30 cellular contexts compared by ENCODE assay signal in the genomic region with DNA sequence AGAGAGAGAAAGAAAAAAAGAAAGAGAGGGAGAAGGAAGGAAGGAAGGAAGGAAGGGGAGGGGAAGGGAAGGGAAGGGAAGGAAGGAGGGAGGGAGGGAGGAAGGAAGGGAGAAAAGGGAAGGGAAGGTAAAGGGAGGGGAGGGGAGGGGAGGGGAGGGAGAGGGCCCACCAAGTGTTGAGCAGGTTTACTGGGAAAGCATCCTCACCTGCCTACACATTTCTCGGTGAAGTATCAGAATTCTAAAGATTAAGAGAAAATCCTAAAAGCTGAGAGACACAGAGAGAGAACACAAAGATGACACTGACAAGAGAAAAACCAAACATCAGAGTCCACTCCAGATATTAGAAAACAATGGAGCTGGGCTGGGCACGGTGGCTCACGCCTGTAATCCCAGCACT. TPM values are rescaled to one million over a fixed set of nuclear protein-coding genes. Genes with fewer than 3 reads are reported as not detected.
DNase-seq lines count a peak whose midpoint lies in the region; ATAC-seq, FAIRE-seq and TF ChIP-seq lines count a peak whose summit lies in the region.
"Had no signal": no experiment of that assay in that cellular context is flagged by ENCODE, and none has a peak within 500 bp of the region (broad histone marks: within the 10 kb centered on the region; RNA-seq: fewer than 3 reads in every experiment).

No MANE protein-coding gene starts in this region.

- TF ChIP-seq CTCF in K562 (IDR thresholded peaks at IDR 0.05 in 2 of 3, conservative IDR thresholded peaks at IDR 0.05 in 1 of 3; ENCODE audit: insufficient read depth in 2 of 3, low read depth in 1 of 3, low read length in 3 of 3) (no peak), foreskin fibroblast (IDR thresholded peaks at IDR 0.05; ENCODE audit: low read depth, low read length) (no peak), transverse colon (IDR thresholded peaks at IDR 0.05) (no peak)

- TF ChIP-seq POLR2A in K562 (conservative IDR thresholded peaks at IDR 0.05) (no peak), transverse colon (IDR thresholded peaks at IDR 0.05) (no peak)

- H3K27me3 ChIP-seq in K562 (ENCODE audit: control insufficient read depth in 2 of 2, insufficient read depth in 2 of 2, low read length in 2 of 2) (peaks cover 0 to 11% of the 10 kb centered on the region in 2 experiments; a peak in 1 of 5 replicates), transverse colon (no peaks in the 10 kb centered on the region)
- H3K27me3 ChIP-seq: BE2C, BLaER1 had no signal

- H3K9me1 ChIP-seq in K562 (ENCODE audit: control insufficient read depth, insufficient read depth, low read length): no peaks in the 10 kb centered on the region

- H3K4me1 ChIP-seq in K562 (replicated peaks in 1 of 2; ENCODE audit: control insufficient read depth in 2 of 2, insufficient read depth in 2 of 2, low read length in 2 of 2): no peaks in the 10 kb centered on the region
- no peaks in the 10 kb centered on the region for H3K4me1 ChIP-seq in transverse colon
- H3K4me1 ChIP-seq: BE2C had no signal

- peaks cover 70% of the 10 kb centered on the region for H3K4me1 Mint-ChIP-seq in activated T-cell treated with anti-CD3 and anti-CD28 coated beads, Interleukin-2, amount 50 U/mL, for 72 hours (ENCODE audit: low read depth)
- peaks cover 51% of the 10 kb centered on the region for H3K4me1 Mint-ChIP-seq in dendritic cell treated with granulocyte-macrophage colony-stimulating factor and Interleukin-4, amounts not matched to agents 40 ng/mL and 50 ng/mL, for 4 days (ENCODE audit: low read depth)

- intact Hi-C loops in K562 (cut with micrococcal nuclease) (no loop called here), transverse colon (cut with DNase I; ENCODE audit: low total_unique reads) (no loop called here)
- intact Hi-C loops in dendritic cell treated with granulocyte-macrophage colony-stimulating factor and Interleukin-4, amounts not matched to agents 40 ng/mL and 50 ng/mL, for 4 days (cut with micrococcal nuclease): no loop called here

- TF ChIP-seq RAD21 in K562 (CRISPR knock-in tag; conservative IDR thresholded peaks at IDR 0.05 in 1 of 2, IDR thresholded peaks at IDR 0.05 in 1 of 2): no peak

- ATAC-seq in activated T-cell treated with anti-CD3 and anti-CD28 coated beads, Interleukin-2, amount 50 U/mL, for 72 hours (replicated peaks in 1 of 2): no peak
- ATAC-seq in K562: no peak
- ATAC-seq: GM12878 had no signal

- WGBS in K562 (ENCODE audit: insufficient coverage, low coverage, missing lambda C conversion rate): 21% methylated on average over 3 of the region's 3 CpGs
- WGBS in transverse colon (ENCODE audit: low coverage in 1 of 2), 2 donors: 88% methylated on average over 3 of the region's 3 CpGs; no CpG with 5 or more reads in 1 of the 2 donors

- no peaks in the 10 kb centered on the region for H3K27me3 Mint-ChIP-seq in activated T-cell treated with anti-CD3 and anti-CD28 coated beads, Interleukin-2, amount 50 U/mL, for 72 hours (ENCODE audit: low read depth)
- H3K27me3 Mint-ChIP-seq in dendritic cell treated with granulocyte-macrophage colony-stimulating factor and Interleukin-4, amounts not matched to agents 40 ng/mL and 50 ng/mL, for 4 days: peaks cover 7% of the 10 kb centered on the region
- H3K27me3 Mint-ChIP-seq: CD4-positive, alpha-beta memory T cell; CD4-positive, CD25-positive, alpha-beta regulatory T cell had no signal

- no peak overlapping the region for H3K4me3 Mint-ChIP-seq in activated T-cell treated with anti-CD3 and anti-CD28 coated beads, Interleukin-2, amount 50 U/mL, for 72 hours
- H3K4me3 Mint-ChIP-seq in dendritic cell treated with granulocyte-macrophage colony-stimulating factor and Interleukin-4, amounts not matched to agents 40 ng/mL and 50 ng/mL, for 4 days: no peak overlapping the region
- H3K4me3 Mint-ChIP-seq: CD4-positive, alpha-beta memory T cell; CD4-positive, CD25-positive, alpha-beta regulatory T cell; CD8-positive, alpha-beta memory T cell had no signal

- H2AFZ ChIP-seq in K562 (ENCODE audit: low read depth, low read length): no peak overlapping the region

- POLR2A ChIA-PET in K562 (lab: Yijun Ruan, JAX): no interaction called here

- H3K9me3 Mint-ChIP-seq in activated T-cell treated with anti-CD3 and anti-CD28 coated beads, Interleukin-2, amount 50 U/mL, for 72 hours: no peaks in the 10 kb centered on the region
- H3K9me3 Mint-ChIP-seq in dendritic cell treated with granulocyte-macrophage colony-stimulating factor and Interleukin-4, amounts not matched to agents 40 ng/mL and 50 ng/mL, for 4 days: no peaks in the 10 kb centered on the region
- H3K9me3 Mint-ChIP-seq: CD4-positive, alpha-beta memory T cell; CD8-positive, alpha-beta memory T cell had no signal

- H3K4me2 ChIP-seq in K562 (ENCODE audit: insufficient read depth, low read length): no peak overlapping the region

- H4K20me1 ChIP-seq in K562 (replicated peaks; ENCODE audit: control insufficient read depth, insufficient read depth, low read length): no peaks in the 10 kb centered on the region
- H4K20me1 ChIP-seq: BLaER1 had no signal

- H3K79me2 ChIP-seq in K562 (ENCODE audit: control insufficient read depth, insufficient read depth, low read length): no peaks in the 10 kb centered on the region

- in situ Hi-C loops in K562 (cut with MboI) (loop anchor here (5.0 kb wide), 1 partner anchor 185 kb away; no protein-coding TSS in a partner anchor), transverse colon (cut with MboI; ENCODE audit: low pct_ligation_motif_present in 1 of 4, low pct_unique_long_range_greater_than_20kb in 1 of 4, low sequenced_read_pairs in 3 of 4) (loop anchor here in 3 of 4 donors (25.0 kb wide), 2 partner anchors 105 to 180 kb away; no protein-coding TSS in a partner anchor)

- H3K9ac ChIP-seq in K562 (ENCODE audit: insufficient read depth in 1 of 2, low read depth in 2 of 2, low read length in 2 of 2): no peak overlapping the region
- H3K9ac ChIP-seq: BLaER1 had no signal

- no TSS peak for BruUV-seq in K562 (replicated peaks; lab: Mats Ljungman, UMichigan)

- no peaks in the 10 kb centered on the region for H3K36me3 ChIP-seq in K562 (ENCODE audit: control insufficient read depth, insufficient read depth, low read length)
- no peaks in the 10 kb centered on the region for H3K36me3 ChIP-seq in transverse colon
- H3K36me3 ChIP-seq: BE2C, BLaER1 had no signal

- CTCF ChIA-PET in K562 (lab: Yijun Ruan, JAX; ENCODE audit: low intra/inter-chr PET ratio): no interaction called here

- H3K27ac ChIP-seq in K562 (ENCODE audit: extremely low read depth, low read depth, low read length) (no peak overlapping the region), transverse colon (no peak overlapping the region)
- H3K27ac ChIP-seq: BLaER1 had no signal

- no peak for FAIRE-seq in K562 (lab: Jason Lieb, UNC)
- FAIRE-seq: A204.1, GM12878, GM12892, GM18507 had no signal

- no peak for TF ChIP-seq EP300 in K562 (IDR thresholded peaks at IDR 0.05; ENCODE audit: low read length)
- no peak for TF ChIP-seq EP300 in transverse colon (IDR thresholded peaks at IDR 0.05; ENCODE audit: low read depth)

- no peaks in the 10 kb centered on the region for H3K9me3 ChIP-seq in K562 (replicated peaks; ENCODE audit: control insufficient read depth, insufficient read depth, low read depth, low read length)
- H3K9me3 ChIP-seq in transverse colon: no peaks in the 10 kb centered on the region
- H3K9me3 ChIP-seq: BE2C, BLaER1 had no signal

- H3K27ac Mint-ChIP-seq in activated T-cell treated with anti-CD3 and anti-CD28 coated beads, Interleukin-2, amount 50 U/mL, for 72 hours: peak overlapping the region; percentile 63
- H3K27ac Mint-ChIP-seq in dendritic cell treated with granulocyte-macrophage colony-stimulating factor and Interleukin-4, amounts not matched to agents 40 ng/mL and 50 ng/mL, for 4 days: peak overlapping the region; percentile 20
- H3K27ac Mint-ChIP-seq: CD4-positive, alpha-beta memory T cell; CD4-positive, CD25-positive, alpha-beta regulatory T cell; CD8-positive, alpha-beta memory T cell had no signal

- no peaks in the 10 kb centered on the region for H3K36me3 Mint-ChIP-seq in activated T-cell treated with anti-CD3 and anti-CD28 coated beads, Interleukin-2, amount 50 U/mL, for 72 hours (ENCODE audit: insufficient read depth in 2 of 2)
- no peaks in the 10 kb centered on the region for H3K36me3 Mint-ChIP-seq in dendritic cell treated with granulocyte-macrophage colony-stimulating factor and Interleukin-4, amounts not matched to agents 40 ng/mL and 50 ng/mL, for 4 days (ENCODE audit: low read depth)
- H3K36me3 Mint-ChIP-seq: CD4-positive, alpha-beta memory T cell; CD4-positive, CD25-positive, alpha-beta regulatory T cell had no signal

- DNase-seq in activated T-cell treated with anti-CD3 and anti-CD28 coated beads, Interleukin-2, amount 50 U/mL, for 72 hours: no peak
- DNase-seq in activated T-cell treated with anti-CD3 and anti-CD28 coated beads, Interleukin-2, amount 50 U/mL, for 48 hours: no peak
- no peak for DNase-seq in K562 (ENCODE audit: extremely low read depth in 1 of 4, low spot score in 3 of 4)
- no peak for DNase-seq in foreskin fibroblast
- DNase-seq in transverse colon: no peak
- DNase-seq: 8988T; ACHN; BE2C; C1 segment of cervical spinal cord; CD4-positive, alpha-beta memory T cell; CD4-positive, CD25-positive, alpha-beta regulatory T cell; CD8-positive, alpha-beta memory T cell; COR-L47; DMS 273 treated with DMSO at 0.1 percent for 48 hours; DMS153; DMS53; DMS79; DND-41; EL; GDM1 had no signal

- H3K4me3 ChIP-seq in K562: no peak overlapping the region
- no peak overlapping the region for H3K4me3 ChIP-seq in foreskin fibroblast (ENCODE audit: low read depth in 1 of 2, low read length in 2 of 2)
- H3K4me3 ChIP-seq in transverse colon: no peak overlapping the region
- H3K4me3 ChIP-seq: BLaER1, GM12878 had no signal

RNA-seq across cellular contexts. Expression of a gene that starts 12.3 kb away (rescaled TPM):
- 10 to 100 TPM; 82.4 to 90.6 TPM for total RNA-seq in activated T-cell treated with anti-CD3 and anti-CD28 coated beads, Interleukin-2, amount 50 U/mL, for 72 hours
- 14.6 and 32.5 TPM in 2 replicates for total RNA-seq in K562 (2011; cell fraction: chromatin; rRNA removed; ENCODE audit: low replicate concordance)
- 29.5 and 37.2 TPM in 2 replicates for total RNA-seq in K562 (2011; cell fraction: nucleolus; rRNA removed)
- total RNA-seq in K562 (2011; cell fraction: nucleoplasm; rRNA removed): 28.2 and 47.6 TPM in 2 replicates
- total RNA-seq in K562 (2014; rRNA removed) (12.9 and 18.3 TPM in 2 replicates), K562 (2014; rRNA removed; fragmentation: Illumina TruSeq; extraction: Trizol) (13.1 and 13.4 TPM in 2 replicates), K562 (2015; rRNA removed; fragmentation: Illumina TruSeq; extraction: Trizol) (15.8 and 17.5 TPM in 2 replicates), K562 (2021) (33.4 and 34.5 TPM in 2 replicates), transverse colon (10 to 100 TPM in 1 of 4 donors, 1 to 10 TPM in 2, not detected in 1; 2.4 to 11.6 (median 6.1) TPM)
- polyA plus RNA-seq in K562 (2011; rRNA removed) (24.5 and 24.7 TPM in 2 replicates), K562 (2014; fragmentation: Illumina TruSeq; extraction: Trizol) (29.1 and 29.8 TPM in 2 replicates), K562 (2014; fragmentation: Nextera tagmentation; extraction: Ambion mirVana) (1 to 10 TPM; 4.6 to 8.3 TPM), K562 (2014; rRNA removed) (28.2 and 29.9 TPM in 2 replicates)
- 26.9 and 52.8 TPM in 2 replicates for polyA plus RNA-seq in K562 (2011; cell fraction: cytosol; rRNA removed)
- 16.3 and 19.8 TPM in 2 replicates for polyA plus RNA-seq in K562 (2011; cell fraction: nucleus; rRNA removed)
- polyA plus RNA-seq in K562 (2012): 27.1 and 39.9 TPM in 2 replicates
- 8.2 and 14.0 TPM in 2 replicates for polyA minus RNA-seq in K562 (2011; rRNA and poly(A)+ RNA removed)
- 10.8 and 12.8 TPM in 2 replicates for polyA minus RNA-seq in K562 (2011; cell fraction: cytosol; rRNA and poly(A)+ RNA removed)
- 6.7 and 7.3 TPM in 2 replicates for polyA minus RNA-seq in K562 (2011; cell fraction: nucleus; rRNA and poly(A)+ RNA removed)

RNA-seq across cellular contexts. Expression of a gene that starts 13.0 kb away (rescaled TPM):
- total RNA-seq in activated T-cell treated with anti-CD3 and anti-CD28 coated beads, Interleukin-2, amount 50 U/mL, for 72 hours: 1 to 10 TPM in 1 of 2 donors, under 1 TPM in 1; 0.31 to 1.2 TPM
- not detected in 2 replicates for total RNA-seq in K562 (2011; cell fraction: chromatin; rRNA removed; ENCODE audit: low replicate concordance)
- total RNA-seq in K562 (2011; cell fraction: nucleolus; rRNA removed): 0.39 TPM in 1 of 2 replicates, not detected in the other
- not detected in 2 replicates for total RNA-seq in K562 (2011; cell fraction: nucleoplasm; rRNA removed)
- total RNA-seq in K562 (2014; rRNA removed) (not detected in 2 replicates), K562 (2014; rRNA removed; fragmentation: Illumina TruSeq; extraction: Trizol) (not detected in 2 replicates), K562 (2015; rRNA removed; fragmentation: Illumina TruSeq; extraction: Trizol) (not detected in 2 replicates), K562 (2021) (not detected in 2 replicates), transverse colon (under 1 TPM in 1 of 4 donors, not detected in 3; 0.48 TPM)
- polyA plus RNA-seq in K562 (2011; rRNA removed) (not detected in 2 replicates), K562 (2014; fragmentation: Illumina TruSeq; extraction: Trizol) (not detected in 2 replicates), K562 (2014; fragmentation: Nextera tagmentation; extraction: Ambion mirVana) (not detected), K562 (2014; rRNA removed) (not detected in 2 replicates)
- polyA plus RNA-seq in K562 (2011; cell fraction: cytosol; rRNA removed): 0.31 TPM in 1 of 2 replicates, not detected in the other
- polyA plus RNA-seq in K562 (2011; cell fraction: nucleus; rRNA removed): 0.11 TPM in 1 of 2 replicates, not detected in the other
- 0.17 TPM in 1 of 2 replicates, not detected in the other for polyA plus RNA-seq in K562 (2012)
- polyA minus RNA-seq in K562 (2011; rRNA and poly(A)+ RNA removed): not detected in 2 replicates
- polyA minus RNA-seq in K562 (2011; cell fraction: cytosol; rRNA and poly(A)+ RNA removed): not detected in 2 replicates
- not detected in 2 replicates for polyA minus RNA-seq in K562 (2011; cell fraction: nucleus; rRNA and poly(A)+ RNA removed)
- total RNA-seq: A673, Daoy, G401 had no signal
- polyA plus RNA-seq: AG04450; CD4-positive, alpha-beta memory T cell; CD4-positive, CD25-positive, alpha-beta regulatory T cell; CD8-positive, alpha-beta memory T cell had no signal

RNA-seq across cellular contexts. Expression of a gene that starts 26.0 kb away (rescaled TPM):
- total RNA-seq in activated T-cell treated with anti-CD3 and anti-CD28 coated beads, Interleukin-2, amount 50 U/mL, for 72 hours: 10 to 100 TPM; 10.1 to 14.4 TPM
- 1.5 and 1.6 TPM in 2 replicates for total RNA-seq in K562 (2011; cell fraction: chromatin; rRNA removed; ENCODE audit: low replicate concordance)
- total RNA-seq in K562 (2011; cell fraction: nucleolus; rRNA removed): 2.0 and 3.3 TPM in 2 replicates
- total RNA-seq in K562 (2011; cell fraction: nucleoplasm; rRNA removed): 1.9 and 2.7 TPM in 2 replicates
- total RNA-seq in K562 (2014; rRNA removed): 1.1 and 1.9 TPM in 2 replicates
- 0.22 and 0.40 TPM in 2 replicates for total RNA-seq in K562 (2014; rRNA removed; fragmentation: Illumina TruSeq; extraction: Trizol)
- 2.3 and 2.6 TPM in 2 replicates for total RNA-seq in K562 (2015; rRNA removed; fragmentation: Illumina TruSeq; extraction: Trizol)
- total RNA-seq in K562 (2021): 2.4 and 2.7 TPM in 2 replicates
- 0.92 and 1.2 TPM in 2 replicates for polyA plus RNA-seq in K562 (2011; rRNA removed)
- polyA plus RNA-seq in K562 (2011; cell fraction: cytosol; rRNA removed): 0.86 and 2.9 TPM in 2 replicates
- polyA plus RNA-seq in K562 (2011; cell fraction: nucleus; rRNA removed): 1.2 and 3.4 TPM in 2 replicates
- polyA plus RNA-seq in K562 (2012): 3.1 and 3.8 TPM in 2 replicates
- 0.25 and 0.93 TPM in 2 replicates for polyA plus RNA-seq in K562 (2014; fragmentation: Illumina TruSeq; extraction: Trizol)
- not detected for polyA plus RNA-seq in K562 (2014; fragmentation: Nextera tagmentation; extraction: Ambion mirVana)
- 0.30 and 0.51 TPM in 2 replicates for polyA plus RNA-seq in K562 (2014; rRNA removed)
- polyA minus RNA-seq in K562 (2011; rRNA and poly(A)+ RNA removed): 0.30 and 0.77 TPM in 2 replicates
- polyA minus RNA-seq in K562 (2011; cell fraction: cytosol; rRNA and poly(A)+ RNA removed): 2.7 TPM in 1 of 2 replicates, not detected in the other
- 1.00 and 2.4 TPM in 2 replicates for polyA minus RNA-seq in K562 (2011; cell fraction: nucleus; rRNA and poly(A)+ RNA removed)
- 10 to 100 TPM in 1 of 4 donors, 1 to 10 TPM in 2, not detected in 1; 2.0 to 34.2 (median 4.0) TPM for total RNA-seq in transverse colon

RNA-seq across cellular contexts. Expression of a gene that starts 39.9 kb away (rescaled TPM):
- total RNA-seq in activated T-cell treated with anti-CD3 and anti-CD28 coated beads, Interleukin-2, amount 50 U/mL, for 72 hours: 100 to 1,000 TPM; 163 to 172 TPM
- 37.1 and 42.1 TPM in 2 replicates for total RNA-seq in K562 (2011; cell fraction: chromatin; rRNA removed; ENCODE audit: low replicate concordance)
- 64.2 and 67.9 TPM in 2 replicates for total RNA-seq in K562 (2011; cell fraction: nucleolus; rRNA removed)
- 81.1 and 85.6 TPM in 2 replicates for total RNA-seq in K562 (2011; cell fraction: nucleoplasm; rRNA removed)
- 99.8 and 113 TPM in 2 replicates for total RNA-seq in K562 (2014; rRNA removed)
- total RNA-seq in K562 (2014; rRNA removed; fragmentation: Illumina TruSeq; extraction: Trizol): 89.8 and 91.5 TPM in 2 replicates
- total RNA-seq in K562 (2015; rRNA removed; fragmentation: Illumina TruSeq; extraction: Trizol): 93.6 and 111 TPM in 2 replicates
- 84.8 and 91.1 TPM in 2 replicates for total RNA-seq in K562 (2021)
- polyA plus RNA-seq in K562 (2011; rRNA removed): 120 and 126 TPM in 2 replicates
- polyA plus RNA-seq in K562 (2011; cell fraction: cytosol; rRNA removed): 170 and 189 TPM in 2 replicates
- 53.4 and 65.8 TPM in 2 replicates for polyA plus RNA-seq in K562 (2011; cell fraction: nucleus; rRNA removed)
- 128 and 163 TPM in 2 replicates for polyA plus RNA-seq in K562 (2012)
- polyA plus RNA-seq in K562 (2014; fragmentation: Illumina TruSeq; extraction: Trizol): 118 and 123 TPM in 2 replicates
- 100 to 1,000 TPM; 305 to 322 TPM for polyA plus RNA-seq in K562 (2014; fragmentation: Nextera tagmentation; extraction: Ambion mirVana)
- polyA plus RNA-seq in K562 (2014; rRNA removed): 147 and 173 TPM in 2 replicates
- 32.1 and 36.2 TPM in 2 replicates for polyA minus RNA-seq in K562 (2011; rRNA and poly(A)+ RNA removed)
- 24.0 and 27.7 TPM in 2 replicates for polyA minus RNA-seq in K562 (2011; cell fraction: cytosol; rRNA and poly(A)+ RNA removed)
- polyA minus RNA-seq in K562 (2011; cell fraction: nucleus; rRNA and poly(A)+ RNA removed): 6.9 and 18.0 TPM in 2 replicates
- 100 to 1,000 TPM in 1 of 4 donors, 10 to 100 TPM in 3; 25.3 to 108 (median 39.1) TPM for total RNA-seq in transverse colon

RNA-seq across cellular contexts. Expression of a gene that starts 42.3 kb away (rescaled TPM):
- total RNA-seq in activated T-cell treated with anti-CD3 and anti-CD28 coated beads, Interleukin-2, amount 50 U/mL, for 72 hours: 10 to 100 TPM; 16.4 to 16.6 TPM
- 11.4 and 16.7 TPM in 2 replicates for total RNA-seq in K562 (2011; cell fraction: chromatin; rRNA removed; ENCODE audit: low replicate concordance)
- 9.3 TPM in 2 replicates for total RNA-seq in K562 (2011; cell fraction: nucleolus; rRNA removed)
- total RNA-seq in K562 (2011; cell fraction: nucleoplasm; rRNA removed): 10.7 and 11.0 TPM in 2 replicates
- total RNA-seq in K562 (2014; rRNA removed): 4.3 and 5.8 TPM in 2 replicates
- 4.8 and 6.2 TPM in 2 replicates for total RNA-seq in K562 (2014; rRNA removed; fragmentation: Illumina TruSeq; extraction: Trizol)
- 4.9 and 5.3 TPM in 2 replicates for total RNA-seq in K562 (2015; rRNA removed; fragmentation: Illumina TruSeq; extraction: Trizol)
- total RNA-seq in K562 (2021): 4.7 and 5.7 TPM in 2 replicates
- polyA plus RNA-seq in K562 (2011; rRNA removed): 10.2 TPM in 2 replicates
- polyA plus RNA-seq in K562 (2011; cell fraction: cytosol; rRNA removed): 5.3 and 6.3 TPM in 2 replicates
- 14.4 and 19.8 TPM in 2 replicates for polyA plus RNA-seq in K562 (2011; cell fraction: nucleus; rRNA removed)
- polyA plus RNA-seq in K562 (2012): 6.3 and 13.2 TPM in 2 replicates
- 4.3 and 4.8 TPM in 2 replicates for polyA plus RNA-seq in K562 (2014; fragmentation: Illumina TruSeq; extraction: Trizol)
- polyA plus RNA-seq in K562 (2014; fragmentation: Nextera tagmentation; extraction: Ambion mirVana): 1 to 10 TPM; 1.1 to 1.2 TPM
- 4.8 and 6.2 TPM in 2 replicates for polyA plus RNA-seq in K562 (2014; rRNA removed)
- 10.4 and 18.0 TPM in 2 replicates for polyA minus RNA-seq in K562 (2011; rRNA and poly(A)+ RNA removed)
- 3.4 and 6.0 TPM in 2 replicates for polyA minus RNA-seq in K562 (2011; cell fraction: cytosol; rRNA and poly(A)+ RNA removed)
- 5.3 and 6.9 TPM in 2 replicates for polyA minus RNA-seq in K562 (2011; cell fraction: nucleus; rRNA and poly(A)+ RNA removed)
- 10 to 100 TPM; 15.7 to 20.6 (median 16.6) TPM for total RNA-seq in transverse colon
